In genomic region chr13:27482996-27483395, GRCh38 we compare ENCODE assay signal across 11 cellular contexts. TPM values are rescaled to one million over a fixed set of nuclear protein-coding genes. Genes with fewer than 3 reads are reported as not detected.
DNase-seq lines count a peak whose midpoint lies in the region; ATAC-seq, FAIRE-seq and TF ChIP-seq lines count a peak whose summit lies in the region.
"Had no signal": no experiment of that assay in that cellular context is flagged by ENCODE, and none has a peak within 500 bp of the region (broad histone marks: within the 10 kb centered on the region; RNA-seq: fewer than 3 reads in every experiment).

No MANE protein-coding gene starts in this region.

- no peaks in the 10 kb centered on the region for H4K20me1 ChIP-seq in PC-9 (ENCODE audit: insufficient read depth)

- no peaks in the 10 kb centered on the region for H3K9me2 ChIP-seq in PC-9 (ENCODE audit: insufficient read depth)

- peaks cover 2% of the 10 kb centered on the region; the same call in 1 of the 2 replicates for H3F3A ChIP-seq in PC-9 (ENCODE audit: insufficient read depth, low read depth)

- in situ Hi-C loops in KBM-7 (cut with MboI; ENCODE audit: low pct_unique_long_range_greater_than_20kb, low sequenced_read_pairs), result no loop called here

- peaks cover 6% of the 10 kb centered on the region for H3K27me3 ChIP-seq in lower lobe of right lung (ENCODE audit: low read depth)
- peaks cover 17% of the 10 kb centered on the region; the same call in 1 of the 2 replicates for H3K27me3 ChIP-seq in PC-9 (ENCODE audit: insufficient read depth, low read depth)
- H3K27me3 ChIP-seq: SJSA1 had no signal

- H3K36me3 ChIP-seq in lower lobe of right lung (no peaks in the 10 kb centered on the region), PC-9 (ENCODE audit: low read depth) (no peaks in the 10 kb centered on the region)
- H3K36me3 ChIP-seq: SJSA1 had no signal

- no peaks in the 10 kb centered on the region for H3K79me2 ChIP-seq in PC-9 (ENCODE audit: low read depth)

- CTCF ChIA-PET in PC-9 (lab: Charles Lee), result no interaction called here

- POLR2A ChIA-PET in PC-9 (lab: Charles Lee; ENCODE audit: unreplicated experiment), result no interaction called here

- H3K4me3 ChIP-seq in lower lobe of right lung (no peak overlapping the region), PC-9 (no peak overlapping the region)
- H3K4me3 ChIP-seq: SJSA1 had no signal

- peak; percentile 93 for ATAC-seq in GM18858 (IDR thresholded peaks at IDR 0.05; ENCODE audit: unreplicated experiment)
- ATAC-seq in GM21786 (IDR thresholded peaks at IDR 0.05; ENCODE audit: unreplicated experiment), result peak; percentile 99
- ATAC-seq in lower lobe of right lung, result peak; percentile 83 to 89

- DNase-seq in KBM-7, result peak; percentile 73
- DNase-seq in lower lobe of right lung, result no peak
- DNase-seq in cerebellar cortex (ENCODE audit: low spot score), result no peak
- no peak for DNase-seq in urothelium cell line (ENCODE audit: low spot score)
- DNase-seq in activated effector memory CD4-positive, alpha-beta T cell treated with anti-CD3 and anti-CD28 coated beads, Interleukin-2, amount 50 U/mL, for 16 hours, result no peak
- DNase-seq in PC-9, result no peak

- no peak overlapping the region for H2AFZ ChIP-seq in PC-9

- no TSS peak for BruUV-seq in PC-9 (replicated peaks; lab: Mats Ljungman, UMichigan)

- H3K9me3 ChIP-seq in lower lobe of right lung, result no peaks in the 10 kb centered on the region
- peaks cover 8% of the 10 kb centered on the region; the same call in 1 of the 2 replicates for H3K9me3 ChIP-seq in PC-9 (ENCODE audit: insufficient read depth, low read depth)
- H3K9me3 ChIP-seq: SJSA1 had no signal

- no peaks in the 10 kb centered on the region for H3K4me1 ChIP-seq in lower lobe of right lung
- peaks cover 5% of the 10 kb centered on the region for H3K4me1 ChIP-seq in PC-9 (replicated peaks; ENCODE audit: insufficient read depth)
- H3K4me1 ChIP-seq: SJSA1 had no signal

- intact Hi-C loops in lower lobe of right lung (cut with DNase I) (no loop called here), PC-9 (cut with micrococcal nuclease; ENCODE audit: unreplicated experiment) (no loop called here)

- TF ChIP-seq CTCF in lower lobe of right lung (IDR thresholded peaks at IDR 0.05), result no peak
- no peak for TF ChIP-seq CTCF in PC-9 (conservative IDR thresholded peaks at IDR 0.05)

- no peak for FAIRE-seq in urothelium cell line (lab: Jason Lieb, UNC)
- FAIRE-seq: bronchial epithelial cell, keratinocyte had no signal

- peak overlapping the region; percentile 24 for H3K27ac ChIP-seq in lower lobe of right lung
- no peak overlapping the region for H3K27ac ChIP-seq in PC-9
- H3K27ac ChIP-seq: SJSA1 had no signal

- no peak overlapping the region for H3K4me2 ChIP-seq in PC-9

RNA-seq across cellular contexts. Expression of gene MTIF3, which starts 32.6 kb away (rescaled TPM):
- total RNA-seq in lower lobe of right lung, result 37.5 TPM
- 22.9 and 28.3 TPM in 2 replicates for total RNA-seq in PC-9 (2021)

RNA-seq across cellular contexts. Expression of gene GTF3A, which starts 58.6 kb away (rescaled TPM):
- total RNA-seq in lower lobe of right lung (83.0 TPM), PC-9 (2021) (105 and 130 TPM in 2 replicates)
